7 cellular contexts compared by ENCODE assay signal in the genomic region with DNA sequence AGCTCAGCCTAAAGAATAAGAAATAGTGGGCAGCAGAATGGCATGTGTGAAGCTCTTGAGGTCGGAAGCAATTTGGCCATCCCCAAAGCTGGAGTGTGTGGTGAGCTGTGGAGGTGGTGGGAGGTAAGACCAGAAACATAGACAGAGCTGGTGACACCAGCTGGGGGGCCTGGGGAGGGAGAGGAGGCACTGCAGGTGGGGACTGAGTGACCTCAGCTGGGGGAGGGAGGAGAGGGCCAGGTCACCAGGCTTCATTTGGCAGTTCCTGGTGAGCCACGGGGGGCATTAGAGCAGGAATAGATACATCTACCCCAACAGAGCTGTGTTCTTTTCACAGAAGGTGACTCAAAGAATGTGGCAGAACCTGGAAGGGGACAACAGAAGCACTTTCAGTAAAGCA. TPM values are rescaled to one million over a fixed set of nuclear protein-coding genes. Genes with fewer than 3 reads are reported as not detected.
"Had no signal": no experiment of that assay in that cellular context is flagged by ENCODE, and none has a peak within 500 bp of the region (broad histone marks: within the 10 kb centered on the region; RNA-seq: fewer than 3 reads in every experiment).

No MANE protein-coding gene starts in this region.

- H3K27ac Mint-ChIP-seq: GM23338 had no signal

- H3K36me3 ChIP-seq: HAP-1 had no signal

- H2AFZ ChIP-seq: GM23338 had no signal

- DNase-seq: IMR-90, KG1 had no signal

- H3K4me3 Mint-ChIP-seq: GM23338 had no signal

- ATAC-seq: GM23338, HCT116, K562 had no signal

- H3K4me2 ChIP-seq: GM23338 had no signal

- H3K4me3 ChIP-seq: GM23338, HAP-1, K562 had no signal

- H3K9me3 Mint-ChIP-seq: GM23338 had no signal

- H3K9me3 ChIP-seq: HAP-1 had no signal

- H3K4me1 ChIP-seq: HAP-1 had no signal

RNA-seq across cellular contexts. Expression of a gene that starts 31.9 kb away (rescaled TPM):
- total RNA-seq: HT-29, K562 had no signal
- polyA plus RNA-seq: K562 had no signal

RNA-seq across cellular contexts. Expression of a gene that starts 41.8 kb away (rescaled TPM):
- total RNA-seq: IMR-90 had no signal
- polyA plus RNA-seq: IMR-90, K562 had no signal
